In the genomic region with DNA sequence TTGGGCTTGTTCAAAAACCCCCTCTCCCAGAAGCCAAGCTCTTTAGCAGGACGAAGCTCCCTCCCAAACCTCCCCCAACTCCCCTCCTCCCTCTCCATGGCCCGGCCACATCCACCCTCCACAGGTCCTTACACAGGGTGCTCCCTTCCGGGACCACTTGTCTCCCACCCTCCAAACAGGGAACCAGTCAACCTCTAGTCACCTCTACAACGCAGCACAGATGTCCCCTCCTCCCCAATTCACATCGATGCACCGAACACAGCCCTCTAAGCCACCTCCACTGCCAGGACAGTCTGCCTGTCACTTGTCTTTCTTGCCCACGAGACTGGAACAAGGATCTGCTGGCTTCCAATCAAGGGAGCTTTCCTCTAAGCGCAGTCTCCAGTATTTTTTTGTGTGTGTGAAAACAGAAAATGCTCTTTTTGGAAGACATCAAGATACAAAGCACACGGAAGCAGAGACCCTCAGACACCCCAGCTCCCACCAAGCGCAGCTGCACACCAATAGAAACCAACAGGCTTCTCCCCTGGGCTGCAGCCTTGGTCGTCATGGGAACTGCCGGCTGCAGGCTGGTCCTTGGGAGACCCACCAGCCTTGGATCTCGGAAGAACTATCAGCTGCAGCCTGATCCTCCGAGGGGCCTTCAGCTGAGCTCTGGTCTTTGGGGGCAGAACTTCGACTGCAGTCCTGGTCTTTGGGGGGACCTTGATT, we compare ENCODE assay signal across 10 cellular contexts. TPM values are rescaled to one million over a fixed set of nuclear protein-coding genes. Genes with fewer than 3 reads are reported as not detected.
DNase-seq lines count a peak whose midpoint lies in the region; ATAC-seq, FAIRE-seq and TF ChIP-seq lines count a peak whose summit lies in the region.
"Had no signal": no experiment of that assay in that cellular context is flagged by ENCODE, and none has a peak within 500 bp of the region (broad histone marks: within the 10 kb centered on the region; RNA-seq: fewer than 3 reads in every experiment).

No MANE protein-coding gene starts in this region.

- peak overlapping the region; percentile 9 for H2AFZ ChIP-seq in GM12878 (ENCODE audit: control insufficient read depth, low read depth, low read length)

- in situ Hi-C loops in GM12878 (cut with MboI), result no loop called here

- DNase-seq in GM06990 (ENCODE audit: extremely low read depth, insufficient read length), result no peak
- no peak for DNase-seq in GM12878 (ENCODE audit: low read depth, low spot score)
- no peak for DNase-seq in MCF 10A (ENCODE audit: unreplicated experiment)
- DNase-seq in AG20443 (ENCODE audit: low spot score), result no peak
- DNase-seq in RCC 7860 (ENCODE audit: low spot score), result no peak
- DNase-seq in urothelium cell line (ENCODE audit: low spot score), result no peak
- DNase-seq: left cardiac atrium, NCI-H2029 treated with DMSO at 0.1 percent for 48 hours had no signal

- SMC1A ChIA-PET in GM12878 (lab: Charles Lee; ENCODE audit: uncharacterized antibody, unreplicated experiment), result interaction anchor here (0.6 to 4.7 kb wide), 23 partner anchors 11 to 159 kb away, joined by 3 to 71 read pairs (median 5); no protein-coding TSS in a partner anchor

- H3K36me3 Mint-ChIP-seq in MCF 10A (ENCODE audit: insufficient read depth, unreplicated experiment), result no peaks in the 10 kb centered on the region

- RAD21 ChIA-PET in GM12878 (lab: Charles Lee; ENCODE audit: unreplicated experiment), result interaction anchor here (0.9 to 5.0 kb wide), 17 partner anchors 14 to 405 kb away, joined by 3 to 93 read pairs (median 4); a partner anchor contains a TSS

- intact Hi-C loops in GM12878 (cut with micrococcal nuclease; ENCODE audit: unreplicated experiment) (loop anchor here (1.0 to 2.0 kb wide), 3 partner anchors 30 to 46 kb away; no protein-coding TSS in a partner anchor), MCF 10A (cut with micrococcal nuclease) (no loop called here)

- H3K9me3 Mint-ChIP-seq in MCF 10A (ENCODE audit: unreplicated experiment), result no peaks in the 10 kb centered on the region

- H3K9ac ChIP-seq in GM12878 (ENCODE audit: control insufficient read depth, insufficient read depth, low read length), result peak overlapping the region; percentile 49

- no peaks in the 10 kb centered on the region for H3K9me3 ChIP-seq in GM12878 (replicated peaks; ENCODE audit: control insufficient read depth, insufficient read depth, low read length)

- H3K27ac ChIP-seq in GM12878 (ENCODE audit: control insufficient read depth, insufficient read depth), result peak overlapping the region; percentile 70

- FAIRE-seq in GM12878 (lab: Jason Lieb, UNC) (no peak), RCC 7860 (lab: Jason Lieb, UNC) (no peak), urothelium cell line (lab: Jason Lieb, UNC) (no peak)

- H3K36me3 ChIP-seq in GM06990 (ENCODE audit: control insufficient read depth, insufficient read depth, low read length), result no peaks in the 10 kb centered on the region
- H3K36me3 ChIP-seq in GM12878 (ENCODE audit: control insufficient read depth in 2 of 2, insufficient read depth in 2 of 2, low read length in 1 of 2), result no peaks in the 10 kb centered on the region

- H3K4me1 ChIP-seq in GM12878 (ENCODE audit: control insufficient read depth, insufficient read depth, low read length), result peaks cover 32% of the 10 kb centered on the region

- peaks cover 3% of the 10 kb centered on the region; the same call in 1 of the 2 replicates for H3K79me2 ChIP-seq in GM12878 (ENCODE audit: control insufficient read depth, insufficient read depth, low read length)

- POLR2A ChIA-PET in GM12878 (lab: Charles Lee), result interaction anchor here (0.5 to 6.9 kb wide), 12 partner anchors 8 to 370 kb away, joined by 3 to 84 read pairs (median 6); no protein-coding TSS in a partner anchor
- POLR2A ChIA-PET in MCF 10A (lab: Yijun Ruan, JAX), result interaction anchor here (0.6 kb wide), 1 partner anchor 8 kb away, joined by 3 read pairs; no protein-coding TSS in a partner anchor

- peak; percentile 26 for ATAC-seq in GM19397 (IDR thresholded peaks at IDR 0.05; ENCODE audit: unreplicated experiment)
- peak; percentile 15 for ATAC-seq in HG03066 (IDR thresholded peaks at IDR 0.05; ENCODE audit: low read depth, unreplicated experiment)
- ATAC-seq in GM12878, result peak; percentile 54

- no peak overlapping the region for H3K4me3 Mint-ChIP-seq in MCF 10A (ENCODE audit: unreplicated experiment)

- H3K27me3 Mint-ChIP-seq in MCF 10A (ENCODE audit: insufficient read depth, unreplicated experiment), result no peaks in the 10 kb centered on the region

- BruUV-seq in GM12878 (replicated peaks; lab: Mats Ljungman, UMichigan) (TSS peak; percentile 64), MCF 10A (replicated peaks; lab: Mats Ljungman, UMichigan) (no TSS peak)

- TF ChIP-seq CTCF in GM06990 (IDR thresholded peaks at IDR 0.05; ENCODE audit: insufficient read depth, low read length, poor library complexity, severe bottlenecking), result no peak
- TF ChIP-seq CTCF in GM12878 (IDR thresholded peaks at IDR 0.05 in 2 of 3, conservative IDR thresholded peaks at IDR 0.05 in 1 of 3; ENCODE audit: control insufficient read depth in 2 of 3, extremely low read depth in 1 of 3, insufficient read depth in 1 of 3, low read depth in 3 of 3, low read length in 3 of 3), result no peak
- TF ChIP-seq CTCF in MCF 10A (IDR thresholded peaks at IDR 0.05; ENCODE audit: unreplicated experiment), result no peak

- TF ChIP-seq EP300 in GM12878 (IDR thresholded peaks at IDR 0.05; ENCODE audit: borderline replicate concordance in 1 of 2, control insufficient read depth in 1 of 2, low read depth in 2 of 2, low read length in 2 of 2), result no peak

- no peaks in the 10 kb centered on the region for H3K27me3 ChIP-seq in GM06990 (replicated peaks; ENCODE audit: control insufficient read depth, insufficient read depth, low read length)
- H3K27me3 ChIP-seq in GM12878 (replicated peaks in 1 of 2; ENCODE audit: control insufficient read depth in 2 of 2, insufficient read depth in 2 of 2, low read length in 1 of 2), result no peaks in the 10 kb centered on the region

- no peaks in the 10 kb centered on the region for H3K4me1 Mint-ChIP-seq in MCF 10A (ENCODE audit: insufficient read depth, unreplicated experiment)

- H4K20me1 ChIP-seq in GM12878 (ENCODE audit: control insufficient read depth, insufficient read depth), result no peaks in the 10 kb centered on the region

- H3K27ac Mint-ChIP-seq in MCF 10A (ENCODE audit: low read depth, unreplicated experiment), result no peak overlapping the region

- H3K4me3 ChIP-seq in GM06990 (replicated peaks; ENCODE audit: low read depth, low read length) (peak overlapping the region; percentile 15; the same call in 1 of the 2 replicates), GM12878 (no peak overlapping the region)

- 13% methylated on average over 13 of the region's 15 CpGs for WGBS in GM12878 (ENCODE audit: insufficient coverage, insufficient replicate concordance, low lambda C conversion rate, missing lambda C conversion rate)

- no peak for TF ChIP-seq POLR2A in GM12878 (IDR thresholded peaks at IDR 0.05; ENCODE audit: low read depth, low read length)

- CTCF ChIA-PET in GM12878 (lab: Yijun Ruan, JAX) (interaction anchor here (0.5 to 4.7 kb wide), 34 partner anchors 11 to 420 kb away, joined by 3 to 56 read pairs (median 4); no protein-coding TSS in a partner anchor), MCF 10A (lab: Yijun Ruan, JAX) (no interaction called here)

- peak overlapping the region; percentile 74 for H3K4me2 ChIP-seq in GM12878 (ENCODE audit: control insufficient read depth, insufficient read depth)

- TF ChIP-seq RAD21 in GM12878 (IDR thresholded peaks at IDR 0.05; ENCODE audit: insufficient read depth, low read depth, low read length), result no peak

TF ChIP-seq in GM12878, 131 proteins besides CTCF, POLR2A, EP300 and RAD21 (continues in another document):
- TF ChIP-seq BMI1 (IDR thresholded peaks at IDR 0.05; ENCODE audit: borderline replicate concordance) (peak; percentile 57; the same call in 1 of the 2 replicates), IKZF1 (conservative IDR thresholded peaks at IDR 0.05) (no peak), SMARCA5 (IDR thresholded peaks at IDR 0.05) (0 out of 2 replicates have a peak, but pooled peaks have one; percentile 6), HDAC2 (IDR thresholded peaks at IDR 0.05) (no peak), CHD2 (IDR thresholded peaks at IDR 0.05; ENCODE audit: borderline replicate concordance, low read depth, low read length) (peak; percentile 15; the same call in 1 of the 2 replicates)
- TF ChIP-seq, protein P1, sequence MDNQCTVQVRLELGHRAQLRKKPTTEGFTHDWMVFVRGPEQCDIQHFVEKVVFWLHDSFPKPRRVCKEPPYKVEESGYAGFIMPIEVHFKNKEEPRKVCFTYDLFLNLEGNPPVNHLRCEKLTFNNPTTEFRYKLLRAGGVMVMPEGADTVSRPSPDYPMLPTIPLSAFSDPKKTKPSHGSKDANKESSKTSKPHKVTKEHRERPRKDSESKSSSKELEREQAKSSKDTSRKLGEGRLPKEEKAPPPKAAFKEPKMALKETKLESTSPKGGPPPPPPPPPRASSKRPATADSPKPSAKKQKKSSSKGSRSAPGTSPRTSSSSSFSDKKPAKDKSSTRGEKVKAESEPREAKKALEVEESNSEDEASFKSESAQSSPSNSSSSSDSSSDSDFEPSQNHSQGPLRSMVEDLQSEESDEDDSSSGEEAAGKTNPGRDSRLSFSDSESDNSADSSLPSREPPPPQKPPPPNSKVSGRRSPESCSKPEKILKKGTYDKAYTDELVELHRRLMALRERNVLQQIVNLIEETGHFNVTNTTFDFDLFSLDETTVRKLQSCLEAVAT (IDR thresholded peaks at IDR 0.05), result no peak

RNA-seq across cellular contexts. Expression of a gene that starts 26.5 kb away (rescaled TPM):
- 241 and 274 TPM in 2 replicates for total RNA-seq in GM12878 (2013; cell fraction: nucleolus; rRNA removed)
- total RNA-seq in GM12878 (2014; rRNA removed) (13.8 and 16.3 TPM in 2 replicates), GM12878 (2014; rRNA removed; fragmentation: Illumina TruSeq; extraction: Trizol) (6.4 TPM in 2 replicates), GM12878 (2021) (48.6 and 55.2 TPM in 2 replicates), MCF 10A (2022) (18.7 and 21.2 TPM in 2 replicates)
- polyA plus RNA-seq in GM12878 (2011; ENCODE audit: low read depth), result 8.1 TPM
- polyA plus RNA-seq in GM12878 (2011; rRNA removed) (4.2 and 6.7 TPM in 2 replicates), GM12878 (2014; fragmentation: Illumina TruSeq; extraction: Trizol) (10.2 and 15.1 TPM in 2 replicates), GM12878 (2014; fragmentation: Nextera tagmentation; extraction: Ambion mirVana) (1 to 10 TPM in 1 of 2 experiments, under 1 TPM in 1; 0.92 to 2.0 TPM), GM12878 (2014; rRNA removed) (17.9 and 23.3 TPM in 2 replicates), GM12878 (2016; fragmentation: Nextera tagmentation; extraction: Ambion mirVana) (1 to 10 TPM; 8.1 to 9.0 TPM)
- 6.3 and 8.5 TPM in 2 replicates for polyA plus RNA-seq in GM12878 (2011; cell fraction: cytosol; rRNA removed)
- 45.6 and 48.9 TPM in 2 replicates for polyA plus RNA-seq in GM12878 (2011; cell fraction: nucleus; rRNA removed)
- 17.9 and 26.7 TPM in 2 replicates for polyA plus RNA-seq in GM12878 (2012)
- polyA minus RNA-seq in GM12878 (2011; rRNA and poly(A)+ RNA removed), result 14.2 and 22.2 TPM in 2 replicates
- polyA minus RNA-seq in GM12878 (2011; cell fraction: cytosol; rRNA and poly(A)+ RNA removed), result 11.4 and 16.2 TPM in 2 replicates
- polyA minus RNA-seq in GM12878 (2011; cell fraction: nucleus; rRNA and poly(A)+ RNA removed), result 53.2 and 58.7 TPM in 2 replicates
